In the genomic region with DNA sequence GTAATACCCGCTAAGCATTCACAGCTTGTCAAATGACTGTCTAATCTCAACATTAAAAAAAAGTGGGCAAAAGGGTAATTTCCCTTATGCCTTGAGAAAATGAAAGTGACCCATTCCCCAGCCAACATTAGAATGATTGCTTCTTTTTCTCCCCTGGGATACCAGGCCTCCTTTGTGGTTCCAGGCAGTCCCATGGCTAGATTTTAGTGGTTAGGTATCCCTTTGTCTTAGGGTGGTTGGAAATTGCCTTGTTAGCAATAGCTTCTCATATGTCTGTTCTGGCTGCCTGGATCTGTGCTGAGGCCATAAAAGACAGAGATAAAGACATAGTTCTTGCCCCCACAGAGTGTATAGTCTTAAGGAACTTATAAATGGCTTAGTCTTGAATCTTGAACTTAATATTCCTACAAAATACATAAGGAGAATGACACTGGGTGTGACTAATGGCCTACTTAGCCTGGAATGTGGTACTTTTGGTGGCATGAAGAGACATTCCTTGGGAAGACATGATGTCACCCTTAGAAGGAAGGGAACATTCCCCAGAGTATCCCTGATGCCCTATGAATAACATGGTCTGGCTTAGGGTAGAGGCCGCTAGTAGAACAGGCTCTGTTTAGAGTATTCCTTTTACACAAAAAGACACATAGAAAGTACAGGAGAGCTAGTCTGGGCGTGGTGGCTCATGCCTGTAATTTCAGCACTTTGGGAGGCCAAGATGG, we compare ENCODE assay signal across 16 cellular contexts.
DNase-seq lines count a peak whose midpoint lies in the region; ATAC-seq, FAIRE-seq and TF ChIP-seq lines count a peak whose summit lies in the region.
"Had no signal": no experiment of that assay in that cellular context is flagged by ENCODE, and none has a peak within 500 bp of the region (broad histone marks: within the 10 kb centered on the region; RNA-seq: fewer than 3 reads in every experiment).

No MANE protein-coding gene starts in this region.

- intact Hi-C loops in HepG2 (cut with micrococcal nuclease; ENCODE audit: unreplicated experiment) (no loop called here), esophagus muscularis mucosa (cut with DNase I) (loop anchor here (5.0 kb wide), 1 partner anchor 63 kb away; no protein-coding TSS in a partner anchor), posterior vena cava (cut with DNase I) (no loop called here), vagina (cut with DNase I) (no loop called here)

- no peak overlapping the region for H2AFZ ChIP-seq in HepG2 (ENCODE audit: low read length)

- TF ChIP-seq POLR2A in HepG2 (IDR thresholded peaks at IDR 0.05; ENCODE audit: insufficient read depth in 1 of 2, low read depth in 2 of 2, low read length in 2 of 2) = no peak
- no peak for TF ChIP-seq POLR2A in esophagus muscularis mucosa (IDR thresholded peaks at IDR 0.05; ENCODE audit: low read depth)
- TF ChIP-seq POLR2A in vagina (IDR thresholded peaks at IDR 0.05) = no peak

- H3K4me2 ChIP-seq in HepG2 (ENCODE audit: low read depth, low read length) = no peak overlapping the region

- H3K27ac ChIP-seq in liver (ENCODE audit: low read depth in 1 of 2, low read length in 2 of 2) (peak overlapping the region in 1 of 2 donors; percentile 19), HepG2 (ENCODE audit: extremely low read length, insufficient read depth, low read length) (no peak overlapping the region), esophagus muscularis mucosa (replicated peaks in 1 of 4) (peak overlapping the region; percentile 97 to 100 (median 98)), vagina (peak overlapping the region; percentile 95)
- H3K27ac ChIP-seq: epithelial cell of prostate had no signal

- peaks cover 33 to 82% (median 63%) of the 10 kb centered on the region in 4 donors for H3K4me1 ChIP-seq in liver (ENCODE audit: control insufficient read depth in 4 of 4, insufficient read depth in 4 of 4, low read length in 3 of 4)
- 0 out of 2 replicates have a peak, but pooled peaks cover 5% of the 10 kb centered on the region for H3K4me1 ChIP-seq in HepG2 (ENCODE audit: insufficient read depth, low read length)
- H3K4me1 ChIP-seq in esophagus muscularis mucosa = peaks cover 98 to 100% (median 99%) of the 10 kb centered on the region in 4 donors
- peaks cover 95% of the 10 kb centered on the region for H3K4me1 ChIP-seq in vagina

- H3K9ac ChIP-seq in liver (ENCODE audit: low read depth in 1 of 2, low read length in 2 of 2) (no peak overlapping the region), HepG2 (ENCODE audit: insufficient read depth, low read depth, low read length) (no peak overlapping the region)

- 72% methylated on average over 3 of the region's 3 CpGs for WGBS in liver
- WGBS in HepG2 (ENCODE audit: low lambda C conversion rate) = 63% methylated on average over 3 of the region's 3 CpGs
- WGBS in esophagus muscularis mucosa = 94% methylated on average over 3 of the region's 3 CpGs

- H3K79me2 ChIP-seq in HepG2 (ENCODE audit: insufficient read depth, low read length) = no peaks in the 10 kb centered on the region

- H3K36me3 ChIP-seq in liver (ENCODE audit: control insufficient read depth in 4 of 4, insufficient read depth in 3 of 4, low read depth in 1 of 4, low read length in 3 of 4) (peaks cover 0 to 4% (median 1%) of the 10 kb centered on the region in 4 donors), HepG2 (replicated peaks in 1 of 2; ENCODE audit: control insufficient read depth in 1 of 2, insufficient read depth in 2 of 2, low read length in 2 of 2) (no peaks in the 10 kb centered on the region), esophagus muscularis mucosa (peaks cover 0 to 9% (median 3%) of the 10 kb centered on the region in 4 donors), vagina (no peaks in the 10 kb centered on the region)

- TF ChIP-seq RAD21 in liver (IDR thresholded peaks at IDR 0.05) (no peak), HepG2 (CRISPR knock-in tag; IDR thresholded peaks at IDR 0.05) (no peak)

- in situ Hi-C loops in HepG2 (cut with HindIII; ENCODE audit: extremely low pct_ligation_motif_present, low pct_unique_long_range_greater_than_20kb) = no loop called here

- TF ChIP-seq EP300 in HepG2 (IDR thresholded peaks at IDR 0.05; ENCODE audit: low read depth in 2 of 2, low read length in 2 of 2) (no peak), HepG2 (CRISPR knock-in tag; IDR thresholded peaks at IDR 0.05; ENCODE audit: borderline replicate concordance) (no peak), esophagus muscularis mucosa (IDR thresholded peaks at IDR 0.05) (no peak)

- no peak for FAIRE-seq in HepG2 (lab: Jason Lieb, UNC)
- FAIRE-seq: small intestine had no signal

- TF ChIP-seq CTCF in liver (IDR thresholded peaks at IDR 0.05; ENCODE audit: low read depth, low read length, missing input control) (no peak), HepG2 (CRISPR knock-in tag; IDR thresholded peaks at IDR 0.05) (no peak), esophagus muscularis mucosa (IDR thresholded peaks at IDR 0.05) (no peak), vagina (IDR thresholded peaks at IDR 0.05) (no peak)

- BruUV-seq in HepG2 (replicated peaks; lab: Mats Ljungman, UMichigan) = no TSS peak

- DNase-seq in HepG2 (ENCODE audit: low spot score) (no peak), esophagus muscularis mucosa (ENCODE audit: extremely low spot score) (no peak), posterior vena cava (ENCODE audit: low spot score) (peak; percentile 16), vagina (ENCODE audit: extremely low spot score in 2 of 2) (no peak), NCI-H2029 treated with DMSO at 0.1 percent for 48 hours (lab: John Stamatoyannopoulos, UW) (no peak), occipital lobe (lab: John Stamatoyannopoulos, UW) (no peak)
- DNase-seq: activated CD4-positive, alpha-beta memory T cell treated with anti-CD3 and anti-CD28 coated beads for 36 hours; activated effector memory CD4-positive, alpha-beta T cell treated with anti-CD3 and anti-CD28 coated beads, Interleukin-2, amount 50 U/mL, for 16 hours; IMR-90; naive B cell; NCI-H1417 treated with DMSO at 0.1 percent for 48 hours; NCI-H524 had no signal

- ATAC-seq in HepG2 (no peak), GM21526 (IDR thresholded peaks at IDR 0.05; ENCODE audit: low FRiP score, unreplicated experiment) (no peak)

- POLR2A ChIA-PET in HepG2 (lab: Yijun Ruan, JAX) = no interaction called here

- CTCF ChIA-PET in HepG2 (lab: Yijun Ruan, JAX; ENCODE audit: low intra/inter-chr PET ratio, low total read pairs) = no interaction called here

- H3K9me3 ChIP-seq in liver (ENCODE audit: control insufficient read depth in 4 of 4, low read length in 3 of 4) = no peaks in the 10 kb centered on the region
- H3K9me3 ChIP-seq in HepG2 (ENCODE audit: low read length) = no peaks in the 10 kb centered on the region
- no peaks in the 10 kb centered on the region for H3K9me3 ChIP-seq in esophagus muscularis mucosa
- H3K9me3 ChIP-seq in vagina = no peaks in the 10 kb centered on the region

- H3K27me3 ChIP-seq in liver (ENCODE audit: control insufficient read depth in 4 of 4, insufficient read depth in 4 of 4, low read length in 3 of 4) (no peaks in the 10 kb centered on the region), HepG2 (ENCODE audit: control insufficient read depth in 1 of 2, insufficient read depth in 2 of 2, low read length in 2 of 2) (no peaks in the 10 kb centered on the region), esophagus muscularis mucosa (no peaks in the 10 kb centered on the region), vagina (no peaks in the 10 kb centered on the region)

- H4K20me1 ChIP-seq in HepG2 (ENCODE audit: insufficient read depth, low read length) = no peaks in the 10 kb centered on the region

- no peak overlapping the region for H3K4me3 ChIP-seq in liver (ENCODE audit: low read depth in 1 of 3, low read length in 3 of 3)
- no peak overlapping the region for H3K4me3 ChIP-seq in HepG2 (replicated peaks in 1 of 3; ENCODE audit: insufficient read depth in 1 of 3, low read depth in 2 of 3, low read length in 3 of 3)
- no peak overlapping the region for H3K4me3 ChIP-seq in esophagus muscularis mucosa
- H3K4me3 ChIP-seq in vagina = no peak overlapping the region

TF ChIP-seq in liver, 16 proteins besides CTCF, POLR2A, EP300 and RAD21:
- TF ChIP-seq RXRA (IDR thresholded peaks at IDR 0.05) (peak; percentile 20 to 30), GABPA (IDR thresholded peaks at IDR 0.05 in 1 of 2, conservative IDR thresholded peaks at IDR 0.05 in 1 of 2) (no peak), HNF4A (conservative IDR thresholded peaks at IDR 0.05) (no peak)

TF ChIP-seq in HepG2, 621 proteins besides CTCF, POLR2A, EP300 and RAD21:
- TF ChIP-seq SRY (CRISPR knock-in tag; IDR thresholded peaks at IDR 0.05) = no peak
- TF ChIP-seq, protein P1, sequence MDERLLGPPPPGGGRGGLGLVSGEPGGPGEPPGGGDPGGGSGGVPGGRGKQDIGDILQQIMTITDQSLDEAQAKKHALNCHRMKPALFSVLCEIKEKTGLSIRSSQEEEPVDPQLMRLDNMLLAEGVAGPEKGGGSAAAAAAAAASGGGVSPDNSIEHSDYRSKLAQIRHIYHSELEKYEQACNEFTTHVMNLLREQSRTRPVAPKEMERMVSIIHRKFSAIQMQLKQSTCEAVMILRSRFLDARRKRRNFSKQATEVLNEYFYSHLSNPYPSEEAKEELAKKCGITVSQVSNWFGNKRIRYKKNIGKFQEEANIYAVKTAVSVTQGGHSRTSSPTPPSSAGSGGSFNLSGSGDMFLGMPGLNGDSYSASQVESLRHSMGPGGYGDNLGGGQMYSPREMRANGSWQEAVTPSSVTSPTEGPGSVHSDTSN (CRISPR knock-in tag; IDR thresholded peaks at IDR 0.05) = no peak
TF ChIP-seq in HepG2: peak in this region for 0.
